ENCODE assay signal across 26 cellular contexts in genomic region chr15:41048397-41048796, GRCh38.
DNase-seq lines count a peak whose midpoint lies in the region; ATAC-seq and TF ChIP-seq lines count a peak whose summit lies in the region.
"Had no signal": no experiment of that assay in that cellular context is flagged by ENCODE, and none has a peak within 500 bp of the region (broad histone marks: within the 10 kb centered on the region; RNA-seq: fewer than 3 reads in every experiment).

No MANE protein-coding gene starts in this region.

- H3K4me3 Mint-ChIP-seq in activated T-cell treated with anti-CD3 and anti-CD28 coated beads, Interleukin-2, amount 50 U/mL, for 72 hours: no peak overlapping the region
- H3K4me3 Mint-ChIP-seq in activated CD4-positive, alpha-beta memory T cell treated with anti-CD3 and anti-CD28 coated beads for 36 hours: no peak overlapping the region
- H3K4me3 Mint-ChIP-seq: activated CD4-positive, alpha-beta T cell treated with anti-CD3 and anti-CD28 coated beads for 36 hours; activated T-helper 17 cell treated with anti-CD3 and anti-CD28 coated beads, Interleukin-2, amount 50 U/mL, for 72 hours; memory B cell; naive B cell had no signal

- no peak for ATAC-seq in activated T-cell treated with anti-CD3 and anti-CD28 coated beads, Interleukin-2, amount 50 U/mL, for 72 hours (replicated peaks in 1 of 2)
- ATAC-seq in HG03439 (IDR thresholded peaks at IDR 0.05; ENCODE audit: unreplicated experiment): no peak
- ATAC-seq: activated CD4-positive, alpha-beta T cell treated with anti-CD3 and anti-CD28 coated beads for 36 hours; activated T-helper 17 cell treated with anti-CD3 and anti-CD28 coated beads, Interleukin-2, amount 50 U/mL, for 72 hours; body of pancreas; esophagus mucosa; gastrocnemius medialis; PC-3 had no signal

- no peaks in the 10 kb centered on the region for H3K9me3 Mint-ChIP-seq in activated T-cell treated with anti-CD3 and anti-CD28 coated beads, Interleukin-2, amount 50 U/mL, for 72 hours
- H3K9me3 Mint-ChIP-seq in activated CD4-positive, alpha-beta memory T cell treated with anti-CD3 and anti-CD28 coated beads for 36 hours: no peaks in the 10 kb centered on the region
- H3K9me3 Mint-ChIP-seq: activated T-helper 17 cell treated with anti-CD3 and anti-CD28 coated beads, Interleukin-2, amount 50 U/mL, for 72 hours; memory B cell; naive B cell had no signal

- intact Hi-C loops in transverse colon (cut with DNase I; ENCODE audit: low total_unique reads): no loop called here
- intact Hi-C loops in head of caudate nucleus (cut with DNase I): no loop called here
- intact Hi-C loops in activated CD4-positive, alpha-beta memory T cell treated with anti-CD3 and anti-CD28 coated beads for 36 hours (cut with micrococcal nuclease): no loop called here

- DNase-seq in activated T-cell treated with anti-CD3 and anti-CD28 coated beads, Interleukin-2, amount 50 U/mL, for 72 hours: no peak
- DNase-seq in activated T-cell treated with anti-CD3 and anti-CD28 coated beads, Interleukin-2, amount 50 U/mL, for 1 hour: no peak
- DNase-seq in kidney glomerular epithelial cell (lab: John Stamatoyannopoulos, UW): peak; percentile 6
- no peak for DNase-seq in transverse colon
- no peak for DNase-seq in head of caudate nucleus
- no peak for DNase-seq in activated CD4-positive, alpha-beta memory T cell treated with anti-CD3 and anti-CD28 coated beads for 36 hours
- DNase-seq: activated CD4-positive, alpha-beta T cell treated with anti-CD3 and anti-CD28 coated beads for 36 hours; body of pancreas; COR-L47; effector CD4-positive, alpha-beta T cell; gastrocnemius medialis; naive B cell; NCI-H1092 treated with DMSO at 0.1 percent for 48 hours; NCI-H2029; NCI-H226; PC-3; Right ventricle myocardium superior; stimulated activated CD4-positive, alpha-beta T cell treated with anti-CD3 and anti-CD28 coated beads, Interleukin-12 subunit alpha, Interleukin-12 subunit beta, amount 100 ng/mL, for 4 hours; stimulated activated CD4-positive, alpha-beta T cell treated with anti-CD3 and anti-CD28 coated beads, Interleukin-4, amount 100 ng/mL, for 4 hours; SW 1271; upper lobe of left lung had no signal

- peak overlapping the region; percentile 3; the same call in 1 of the 2 replicates for H3K4me3 ChIP-seq in OCI-LY3 (ENCODE audit: low read length)
- no peak overlapping the region for H3K4me3 ChIP-seq in transverse colon
- H3K4me3 ChIP-seq: body of pancreas, gastrocnemius medialis, upper lobe of left lung had no signal

- H3K79me2 ChIP-seq in OCI-LY3 (ENCODE audit: low read length): no peaks in the 10 kb centered on the region

- H3K9me3 ChIP-seq in OCI-LY3 (ENCODE audit: insufficient read depth, low read length) (no peaks in the 10 kb centered on the region), transverse colon (no peaks in the 10 kb centered on the region)
- H3K9me3 ChIP-seq: body of pancreas, gastrocnemius medialis, upper lobe of left lung had no signal

- H3K4me1 ChIP-seq in OCI-LY3 (ENCODE audit: low read length): peaks cover 14% of the 10 kb centered on the region
- peaks cover 0 to 16% (median 6%) of the 10 kb centered on the region in 4 donors for H3K4me1 ChIP-seq in transverse colon
- H3K4me1 ChIP-seq: gastrocnemius medialis had no signal

- POLR2A ChIA-PET in activated CD4-positive, alpha-beta memory T cell treated with anti-CD3 and anti-CD28 coated beads for 36 hours (lab: Charles Lee): no interaction called here

- no peak for TF ChIP-seq EP300 in transverse colon (IDR thresholded peaks at IDR 0.05; ENCODE audit: low read depth)

- H4K20me1 ChIP-seq in OCI-LY3 (ENCODE audit: insufficient read depth, low read length): no peaks in the 10 kb centered on the region

- H3K27me3 ChIP-seq in OCI-LY3 (ENCODE audit: low read depth, low read length): no peaks in the 10 kb centered on the region
- no peaks in the 10 kb centered on the region for H3K27me3 ChIP-seq in transverse colon
- H3K27me3 ChIP-seq: body of pancreas, gastrocnemius medialis, upper lobe of left lung had no signal

- TF ChIP-seq CTCF in OCI-LY3 (IDR thresholded peaks at IDR 0.05; ENCODE audit: low read depth, low read length): no peak
- no peak for TF ChIP-seq CTCF in transverse colon (IDR thresholded peaks at IDR 0.05)

- H3K36me3 Mint-ChIP-seq in activated T-cell treated with anti-CD3 and anti-CD28 coated beads, Interleukin-2, amount 50 U/mL, for 72 hours (ENCODE audit: insufficient read depth in 2 of 2): peaks cover 5 to 30% of the 10 kb centered on the region in 2 donors
- H3K36me3 Mint-ChIP-seq in activated CD4-positive, alpha-beta memory T cell treated with anti-CD3 and anti-CD28 coated beads for 36 hours: peaks cover 42% of the 10 kb centered on the region

- peak overlapping the region; percentile 41 for H3K4me2 ChIP-seq in OCI-LY3 (ENCODE audit: low read length)

- CTCF ChIA-PET in activated CD4-positive, alpha-beta memory T cell treated with anti-CD3 and anti-CD28 coated beads for 36 hours (lab: Charles Lee): interaction anchor here (0.7 to 0.9 kb wide), 2 partner anchors 66 to 137 kb away, joined by 3 to 4 read pairs; no protein-coding TSS in a partner anchor

- H3K27me3 Mint-ChIP-seq in activated T-cell treated with anti-CD3 and anti-CD28 coated beads, Interleukin-2, amount 50 U/mL, for 72 hours (ENCODE audit: low read depth): no peaks in the 10 kb centered on the region
- H3K27me3 Mint-ChIP-seq in activated CD4-positive, alpha-beta memory T cell treated with anti-CD3 and anti-CD28 coated beads for 36 hours: no peaks in the 10 kb centered on the region
- H3K27me3 Mint-ChIP-seq: activated CD4-positive, alpha-beta T cell treated with anti-CD3 and anti-CD28 coated beads for 36 hours; activated T-helper 17 cell treated with anti-CD3 and anti-CD28 coated beads, Interleukin-2, amount 50 U/mL, for 72 hours; memory B cell; naive B cell had no signal

- H3K27ac ChIP-seq in OCI-LY3 (ENCODE audit: low read length) (peak overlapping the region; percentile 40), transverse colon (peak overlapping the region; percentile 14 to 51 (median 46))
- H3K27ac ChIP-seq: gastrocnemius medialis, upper lobe of left lung had no signal

- no peak overlapping the region for H3K9ac ChIP-seq in OCI-LY3 (ENCODE audit: low read length)

- TF ChIP-seq POLR2A in transverse colon (IDR thresholded peaks at IDR 0.05): no peak

- H3K27ac Mint-ChIP-seq in activated T-cell treated with anti-CD3 and anti-CD28 coated beads, Interleukin-2, amount 50 U/mL, for 72 hours: peak overlapping the region; percentile 52
- H3K27ac Mint-ChIP-seq in activated CD4-positive, alpha-beta memory T cell treated with anti-CD3 and anti-CD28 coated beads for 36 hours: no peak overlapping the region
- H3K27ac Mint-ChIP-seq: activated CD4-positive, alpha-beta T cell treated with anti-CD3 and anti-CD28 coated beads for 36 hours; activated T-helper 17 cell treated with anti-CD3 and anti-CD28 coated beads, Interleukin-2, amount 50 U/mL, for 72 hours; memory B cell had no signal

- peaks cover 31% of the 10 kb centered on the region for H3K36me3 ChIP-seq in OCI-LY3 (replicated peaks; ENCODE audit: low read depth, low read length)
- H3K36me3 ChIP-seq in transverse colon: peaks cover 0 to 74% (median 18%) of the 10 kb centered on the region in 4 donors

- no peak overlapping the region for H2AFZ ChIP-seq in OCI-LY3 (ENCODE audit: low read depth, low read length)

- in situ Hi-C loops in transverse colon (cut with MboI; ENCODE audit: low pct_ligation_motif_present in 1 of 4, low pct_unique_long_range_greater_than_20kb in 1 of 4, low sequenced_read_pairs in 3 of 4): no loop called here

- no peaks in the 10 kb centered on the region for H3K4me1 Mint-ChIP-seq in activated T-cell treated with anti-CD3 and anti-CD28 coated beads, Interleukin-2, amount 50 U/mL, for 72 hours (ENCODE audit: low read depth)
- H3K4me1 Mint-ChIP-seq in activated CD4-positive, alpha-beta memory T cell treated with anti-CD3 and anti-CD28 coated beads for 36 hours (ENCODE audit: low read depth): no peaks in the 10 kb centered on the region
- H3K4me1 Mint-ChIP-seq: activated CD4-positive, alpha-beta T cell treated with anti-CD3 and anti-CD28 coated beads for 36 hours; memory B cell had no signal
